Comparison of ENCODE assay signal across 16 cellular contexts in the genomic region with DNA sequence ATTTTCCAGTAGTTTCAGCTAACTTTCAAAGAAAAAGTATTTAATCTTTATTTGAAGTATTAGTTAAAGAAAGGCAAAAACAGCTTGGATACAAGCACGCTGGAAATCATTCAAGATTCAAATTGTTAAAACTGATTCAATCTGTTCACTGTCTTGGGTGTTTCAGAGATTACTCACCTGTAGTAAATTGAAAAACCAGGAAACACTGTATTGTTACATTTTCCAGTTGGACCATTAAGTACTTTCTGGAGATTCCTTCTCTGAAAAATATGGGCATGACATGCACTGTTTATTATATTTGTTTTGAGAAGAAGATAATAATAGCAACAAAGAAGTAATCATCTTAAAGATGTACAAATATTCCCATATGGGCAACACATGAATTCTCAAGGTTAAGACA.
"Had no signal": no experiment of that assay in that cellular context is flagged by ENCODE, and none has a peak within 500 bp of the region (broad histone marks: within the 10 kb centered on the region; RNA-seq: fewer than 3 reads in every experiment).

No MANE protein-coding gene starts in this region.

- DNase-seq: activated CD4-positive, alpha-beta T cell treated with anti-CD3 and anti-CD28 coated beads for 1 hour; activated CD4-positive, alpha-beta T cell treated with anti-CD3 and anti-CD28 coated beads, Interleukin-2, amount 50 U/mL, for 4 hours; activated effector memory CD4-positive, alpha-beta T cell treated with anti-CD3 and anti-CD28 coated beads, Interleukin-2, amount 50 U/mL, for 16 hours; activated T-cell treated with anti-CD3 and anti-CD28 coated beads, Interleukin-2, amount 50 U/mL, for 4 hours; gastrocnemius medialis; head of caudate nucleus; kidney; left lung; midbrain; occipital lobe; stimulated activated CD8-positive, alpha-beta memory T cell treated with anti-CD3 and anti-CD28 coated beads, Interleukin-4, amount 100 ng/mL, for 48 hours; stimulated activated naive CD4-positive, alpha-beta T cell treated with Interleukin-2 at 50 U/mL for 16 hours; thyroid gland; WERI-Rb-1 had no signal

- H3K4me3 ChIP-seq: gastrocnemius medialis, left lung, thyroid gland had no signal

- H3K4me1 ChIP-seq: left lung, thyroid gland had no signal

- H3K27ac ChIP-seq: epithelial cell of prostate, gastrocnemius medialis, left lung, thyroid gland, WERI-Rb-1 had no signal

- ATAC-seq: activated T-cell treated with anti-CD3 and anti-CD28 coated beads, Interleukin-2, amount 50 U/mL, for 4 hours; gastrocnemius medialis; left lung had no signal

- H3K27me3 Mint-ChIP-seq: activated naive CD8-positive, alpha-beta T cell had no signal

- H3K36me3 ChIP-seq: gastrocnemius medialis, left lung, thyroid gland, WERI-Rb-1 had no signal

- H3K27me3 ChIP-seq: gastrocnemius medialis, left lung, thyroid gland had no signal

- H3K9me3 ChIP-seq: gastrocnemius medialis, left lung, thyroid gland had no signal

- FAIRE-seq: kidney had no signal

- H3K4me3 Mint-ChIP-seq: activated naive CD8-positive, alpha-beta T cell; activated T-cell treated with anti-CD3 and anti-CD28 coated beads, Interleukin-2, amount 50 U/mL, for 4 hours had no signal
